In genomic region chr5:108567429-108567828, GRCh38 we compare ENCODE assay signal across 22 cellular contexts.
"Had no signal": no experiment of that assay in that cellular context is flagged by ENCODE, and none has a peak within 500 bp of the region (broad histone marks: within the 10 kb centered on the region; RNA-seq: fewer than 3 reads in every experiment).

No MANE protein-coding gene starts in this region.

- H3K4me1 ChIP-seq: SJCRH30 had no signal

- H3K27me3 ChIP-seq: MG63, SJCRH30 had no signal

- DNase-seq: Karpas-422, KG1, MG63, NCI-H1092, NCI-H1105 treated with DMSO at 0.1 percent for 48 hours, NCI-H1417 treated with DMSO at 0.1 percent for 48 hours, NCI-H146, NCI-H187, NCI-H2029, NCI-H2081 treated with DMSO at 0.1 percent for 48 hours, NCI-H2171, NCI-H226, NCI-H446, NCI-H510A, NCI-H524 treated with DMSO at 0.1 percent for 48 hours, NCI-H69, NCI-H774, RPMI8226, SHP77 treated with DMSO at 0.1 percent for 48 hours, SJCRH30 had no signal

- H3K36me3 ChIP-seq: MG63, SJCRH30 had no signal

- FAIRE-seq: RCC 7860 had no signal

- H3K4me3 ChIP-seq: MG63, SJCRH30 had no signal

- ATAC-seq: SK-N-SH treated with all-trans-retinoic acid at 6 μM for 48 hours had no signal

- H3K27ac ChIP-seq: SJCRH30 had no signal

- H3K9me3 ChIP-seq: MG63, SJCRH30 had no signal
